Comparison of ENCODE assay signal across 1 cellular context in genomic region chr3:189507856-189508255, GRCh38.
TF ChIP-seq lines count a peak whose summit lies in the region.

No MANE protein-coding gene starts in this region.

TF ChIP-seq in GM12878, 131 proteins besides CTCF, POLR2A, EP300 and RAD21 (continued from another document):
- TF ChIP-seq USF1 (IDR thresholded peaks at IDR 0.05; ENCODE audit: borderline replicate concordance, extremely low read length, insufficient read depth, low read depth, low read length): no peak
- no peak for TF ChIP-seq TCF7 (IDR thresholded peaks at IDR 0.05; ENCODE audit: borderline replicate concordance)
- no peak for TF ChIP-seq PAX5 (IDR thresholded peaks at IDR 0.05; ENCODE audit: borderline replicate concordance, low read depth, low read length)
